Comparison of ENCODE assay signal across 1 cellular context in genomic region chr16:8886593-8887437, GRCh38.
TF ChIP-seq lines count a peak whose summit lies in the region.

No MANE protein-coding gene starts in this region.

TF ChIP-seq in HepG2, 621 proteins besides CTCF, POLR2A, EP300 and RAD21 (continued from another document):
- TF ChIP-seq JUND (CRISPR knock-in tag; IDR thresholded peaks at IDR 0.05) (0 out of 2 replicates have a peak, but pooled peaks have one; percentile 8), SMAD9 (CRISPR knock-in tag; IDR thresholded peaks at IDR 0.05) (no peak), CENPT (CRISPR knock-in tag; IDR thresholded peaks at IDR 0.05; ENCODE audit: low read depth) (0 out of 2 replicates have a peak, but pooled peaks have one; percentile 49), RFX3 (CRISPR knock-in tag; IDR thresholded peaks at IDR 0.05) (no peak), RBM22 (optimal IDR thresholded peaks at IDR 0.05; ENCODE audit: low read length) (peak; percentile 62), ZNF562 (CRISPR knock-in tag; IDR thresholded peaks at IDR 0.05; ENCODE audit: borderline replicate concordance) (0 out of 2 replicates have a peak, but pooled peaks have one; percentile 62), BRCA1 (CRISPR knock-in tag; IDR thresholded peaks at IDR 0.05) (no peak), HOXA7 (CRISPR knock-in tag; IDR thresholded peaks at IDR 0.05) (no peak), SUZ12 (IDR thresholded peaks at IDR 0.05; ENCODE audit: low read depth, low read length) (no peak), SAFB2 (CRISPR knock-in tag; IDR thresholded peaks at IDR 0.05; ENCODE audit: borderline replicate concordance, low read depth) (peak; percentile 23; the same call in 1 of the 2 replicates), JUNB (CRISPR knock-in tag; IDR thresholded peaks at IDR 0.05; ENCODE audit: borderline replicate concordance) (peak; percentile 46; the same call in 1 of the 2 replicates), NFE2L1 (CRISPR knock-in tag; IDR thresholded peaks at IDR 0.05; ENCODE audit: borderline replicate concordance) (0 out of 2 replicates have a peak, but pooled peaks have one; percentile 55), POLR2AphosphoS5 (IDR thresholded peaks at IDR 0.05; ENCODE audit: low read depth, low read length) (no peak), ZNF530 (CRISPR knock-in tag; IDR thresholded peaks at IDR 0.05; ENCODE audit: low read depth) (no peak), ZNF256 (CRISPR knock-in tag; conservative IDR thresholded peaks at IDR 0.05) (no peak)
- TF ChIP-seq, protein P1, sequence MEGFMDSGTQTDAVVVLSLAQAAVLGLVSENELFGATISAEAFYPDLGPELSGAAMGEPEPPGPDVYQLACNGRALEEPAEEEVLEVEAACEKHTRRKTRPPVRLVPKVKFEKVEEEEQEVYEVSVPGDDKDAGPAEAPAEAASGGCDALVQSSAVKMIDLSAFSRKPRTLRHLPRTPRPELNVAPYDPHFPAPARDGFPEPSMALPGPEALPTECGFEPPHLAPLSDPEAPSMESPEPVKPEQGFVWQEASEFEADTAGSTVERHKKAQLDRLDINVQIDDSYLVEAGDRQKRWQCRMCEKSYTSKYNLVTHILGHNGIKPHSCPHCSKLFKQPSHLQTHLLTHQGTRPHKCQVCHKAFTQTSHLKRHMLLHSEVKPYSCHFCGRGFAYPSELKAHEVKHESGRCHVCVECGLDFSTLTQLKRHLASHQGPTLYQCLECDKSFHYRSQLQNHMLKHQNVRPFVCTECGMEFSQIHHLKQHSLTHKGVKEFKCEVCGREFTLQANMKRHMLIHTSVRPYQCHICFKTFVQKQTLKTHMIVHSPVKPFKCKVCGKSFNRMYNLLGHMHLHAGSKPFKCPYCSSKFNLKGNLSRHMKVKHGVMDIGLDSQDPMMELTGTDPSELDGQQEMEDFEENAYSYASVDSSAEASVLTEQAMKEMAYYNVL (CRISPR knock-in tag; IDR thresholded peaks at IDR 0.05; ENCODE audit: borderline replicate concordance), result 0 out of 2 replicates have a peak, but pooled peaks have one; percentile 21
- TF ChIP-seq, protein P2, sequence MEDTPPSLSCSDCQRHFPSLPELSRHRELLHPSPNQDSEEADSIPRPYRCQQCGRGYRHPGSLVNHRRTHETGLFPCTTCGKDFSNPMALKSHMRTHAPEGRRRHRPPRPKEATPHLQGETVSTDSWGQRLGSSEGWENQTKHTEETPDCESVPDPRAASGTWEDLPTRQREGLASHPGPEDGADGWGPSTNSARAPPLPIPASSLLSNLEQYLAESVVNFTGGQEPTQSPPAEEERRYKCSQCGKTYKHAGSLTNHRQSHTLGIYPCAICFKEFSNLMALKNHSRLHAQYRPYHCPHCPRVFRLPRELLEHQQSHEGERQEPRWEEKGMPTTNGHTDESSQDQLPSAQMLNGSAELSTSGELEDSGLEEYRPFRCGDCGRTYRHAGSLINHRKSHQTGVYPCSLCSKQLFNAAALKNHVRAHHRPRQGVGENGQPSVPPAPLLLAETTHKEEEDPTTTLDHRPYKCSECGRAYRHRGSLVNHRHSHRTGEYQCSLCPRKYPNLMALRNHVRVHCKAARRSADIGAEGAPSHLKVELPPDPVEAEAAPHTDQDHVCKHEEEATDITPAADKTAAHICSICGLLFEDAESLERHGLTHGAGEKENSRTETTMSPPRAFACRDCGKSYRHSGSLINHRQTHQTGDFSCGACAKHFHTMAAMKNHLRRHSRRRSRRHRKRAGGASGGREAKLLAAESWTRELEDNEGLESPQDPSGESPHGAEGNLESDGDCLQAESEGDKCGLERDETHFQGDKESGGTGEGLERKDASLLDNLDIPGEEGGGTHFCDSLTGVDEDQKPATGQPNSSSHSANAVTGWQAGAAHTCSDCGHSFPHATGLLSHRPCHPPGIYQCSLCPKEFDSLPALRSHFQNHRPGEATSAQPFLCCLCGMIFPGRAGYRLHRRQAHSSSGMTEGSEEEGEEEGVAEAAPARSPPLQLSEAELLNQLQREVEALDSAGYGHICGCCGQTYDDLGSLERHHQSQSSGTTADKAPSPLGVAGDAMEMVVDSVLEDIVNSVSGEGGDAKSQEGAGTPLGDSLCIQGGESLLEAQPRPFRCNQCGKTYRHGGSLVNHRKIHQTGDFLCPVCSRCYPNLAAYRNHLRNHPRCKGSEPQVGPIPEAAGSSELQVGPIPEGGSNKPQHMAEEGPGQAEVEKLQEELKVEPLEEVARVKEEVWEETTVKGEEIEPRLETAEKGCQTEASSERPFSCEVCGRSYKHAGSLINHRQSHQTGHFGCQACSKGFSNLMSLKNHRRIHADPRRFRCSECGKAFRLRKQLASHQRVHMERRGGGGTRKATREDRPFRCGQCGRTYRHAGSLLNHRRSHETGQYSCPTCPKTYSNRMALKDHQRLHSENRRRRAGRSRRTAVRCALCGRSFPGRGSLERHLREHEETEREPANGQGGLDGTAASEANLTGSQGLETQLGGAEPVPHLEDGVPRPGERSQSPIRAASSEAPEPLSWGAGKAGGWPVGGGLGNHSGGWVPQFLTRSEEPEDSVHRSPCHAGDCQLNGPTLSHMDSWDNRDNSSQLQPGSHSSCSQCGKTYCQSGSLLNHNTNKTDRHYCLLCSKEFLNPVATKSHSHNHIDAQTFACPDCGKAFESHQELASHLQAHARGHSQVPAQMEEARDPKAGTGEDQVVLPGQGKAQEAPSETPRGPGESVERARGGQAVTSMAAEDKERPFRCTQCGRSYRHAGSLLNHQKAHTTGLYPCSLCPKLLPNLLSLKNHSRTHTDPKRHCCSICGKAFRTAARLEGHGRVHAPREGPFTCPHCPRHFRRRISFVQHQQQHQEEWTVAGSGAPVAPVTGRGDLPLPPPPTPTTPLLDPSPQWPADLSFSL (CRISPR knock-in tag; IDR thresholded peaks at IDR 0.05), result no peak
- TF ChIP-seq, protein P3, sequence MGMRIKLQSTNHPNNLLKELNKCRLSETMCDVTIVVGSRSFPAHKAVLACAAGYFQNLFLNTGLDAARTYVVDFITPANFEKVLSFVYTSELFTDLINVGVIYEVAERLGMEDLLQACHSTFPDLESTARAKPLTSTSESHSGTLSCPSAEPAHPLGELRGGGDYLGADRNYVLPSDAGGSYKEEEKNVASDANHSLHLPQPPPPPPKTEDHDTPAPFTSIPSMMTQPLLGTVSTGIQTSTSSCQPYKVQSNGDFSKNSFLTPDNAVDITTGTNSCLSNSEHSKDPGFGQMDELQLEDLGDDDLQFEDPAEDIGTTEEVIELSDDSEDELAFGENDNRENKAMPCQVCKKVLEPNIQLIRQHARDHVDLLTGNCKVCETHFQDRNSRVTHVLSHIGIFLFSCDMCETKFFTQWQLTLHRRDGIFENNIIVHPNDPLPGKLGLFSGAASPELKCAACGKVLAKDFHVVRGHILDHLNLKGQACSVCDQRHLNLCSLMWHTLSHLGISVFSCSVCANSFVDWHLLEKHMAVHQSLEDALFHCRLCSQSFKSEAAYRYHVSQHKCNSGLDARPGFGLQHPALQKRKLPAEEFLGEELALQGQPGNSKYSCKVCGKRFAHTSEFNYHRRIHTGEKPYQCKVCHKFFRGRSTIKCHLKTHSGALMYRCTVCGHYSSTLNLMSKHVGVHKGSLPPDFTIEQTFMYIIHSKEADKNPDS (CRISPR knock-in tag; IDR thresholded peaks at IDR 0.05), result no peak
TF ChIP-seq in HepG2: peak in this region for 19.
